1 cellular context compared by ENCODE assay signal in the genomic region with DNA sequence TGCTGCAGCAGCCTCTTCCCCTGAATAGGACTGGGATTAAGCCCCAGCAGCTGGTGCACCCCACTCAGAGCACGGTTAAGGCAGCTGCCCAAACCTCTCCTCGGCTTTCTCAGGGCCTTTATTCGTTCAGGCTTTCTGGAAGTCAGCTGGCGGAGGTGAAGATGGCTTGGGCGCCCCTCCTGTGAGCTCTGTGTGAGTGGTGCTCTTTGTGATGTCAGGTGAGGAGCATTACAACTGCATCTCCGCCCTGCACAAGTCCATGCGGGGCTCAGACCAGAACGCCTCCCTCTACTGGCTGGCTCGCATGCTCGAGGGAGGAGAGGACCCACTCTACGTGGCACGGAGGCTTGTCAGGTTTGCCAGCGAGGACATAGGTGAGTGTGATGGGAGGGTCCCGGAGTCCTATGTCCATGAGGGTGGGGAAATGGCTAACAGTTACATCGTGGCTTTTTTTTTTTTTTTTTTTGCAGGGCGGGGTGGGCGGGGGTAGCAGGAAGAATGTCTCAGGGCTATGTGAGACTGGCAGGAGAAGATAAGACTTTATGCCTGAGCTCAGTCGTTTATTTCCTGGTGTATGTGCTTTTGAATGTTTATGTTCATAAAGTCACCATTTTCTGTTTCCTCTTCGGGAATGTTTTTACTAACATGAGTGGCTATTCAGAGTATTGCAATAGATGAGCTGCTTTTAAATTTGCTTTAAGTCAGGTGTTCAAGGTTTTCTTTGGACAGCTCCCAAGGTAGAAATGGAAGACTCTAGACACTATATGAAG.
A peak's percentile ranks its signal among the peaks of the same experiment; 100 is the strongest.
TF ChIP-seq lines count a peak whose summit lies in the region.

No MANE protein-coding gene starts in this region.

TF ChIP-seq in K562, 482 proteins besides CTCF, POLR2A, EP300 and RAD21 (continued from another document and continues in another):
- TF ChIP-seq, protein P1, sequence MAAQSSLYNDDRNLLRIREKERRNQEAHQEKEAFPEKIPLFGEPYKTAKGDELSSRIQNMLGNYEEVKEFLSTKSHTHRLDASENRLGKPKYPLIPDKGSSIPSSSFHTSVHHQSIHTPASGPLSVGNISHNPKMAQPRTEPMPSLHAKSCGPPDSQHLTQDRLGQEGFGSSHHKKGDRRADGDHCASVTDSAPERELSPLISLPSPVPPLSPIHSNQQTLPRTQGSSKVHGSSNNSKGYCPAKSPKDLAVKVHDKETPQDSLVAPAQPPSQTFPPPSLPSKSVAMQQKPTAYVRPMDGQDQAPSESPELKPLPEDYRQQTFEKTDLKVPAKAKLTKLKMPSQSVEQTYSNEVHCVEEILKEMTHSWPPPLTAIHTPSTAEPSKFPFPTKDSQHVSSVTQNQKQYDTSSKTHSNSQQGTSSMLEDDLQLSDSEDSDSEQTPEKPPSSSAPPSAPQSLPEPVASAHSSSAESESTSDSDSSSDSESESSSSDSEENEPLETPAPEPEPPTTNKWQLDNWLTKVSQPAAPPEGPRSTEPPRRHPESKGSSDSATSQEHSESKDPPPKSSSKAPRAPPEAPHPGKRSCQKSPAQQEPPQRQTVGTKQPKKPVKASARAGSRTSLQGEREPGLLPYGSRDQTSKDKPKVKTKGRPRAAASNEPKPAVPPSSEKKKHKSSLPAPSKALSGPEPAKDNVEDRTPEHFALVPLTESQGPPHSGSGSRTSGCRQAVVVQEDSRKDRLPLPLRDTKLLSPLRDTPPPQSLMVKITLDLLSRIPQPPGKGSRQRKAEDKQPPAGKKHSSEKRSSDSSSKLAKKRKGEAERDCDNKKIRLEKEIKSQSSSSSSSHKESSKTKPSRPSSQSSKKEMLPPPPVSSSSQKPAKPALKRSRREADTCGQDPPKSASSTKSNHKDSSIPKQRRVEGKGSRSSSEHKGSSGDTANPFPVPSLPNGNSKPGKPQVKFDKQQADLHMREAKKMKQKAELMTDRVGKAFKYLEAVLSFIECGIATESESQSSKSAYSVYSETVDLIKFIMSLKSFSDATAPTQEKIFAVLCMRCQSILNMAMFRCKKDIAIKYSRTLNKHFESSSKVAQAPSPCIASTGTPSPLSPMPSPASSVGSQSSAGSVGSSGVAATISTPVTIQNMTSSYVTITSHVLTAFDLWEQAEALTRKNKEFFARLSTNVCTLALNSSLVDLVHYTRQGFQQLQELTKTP (IDR thresholded peaks at IDR 0.05; ENCODE audit: low read depth in 1 of 2, partially characterized antibody in 2 of 2), result no peak
- TF ChIP-seq FOXJ2 (tag; IDR thresholded peaks at IDR 0.05), result no peak
- no peak for TF ChIP-seq ZNF57 (CRISPR knock-in tag; IDR thresholded peaks at IDR 0.05)
- TF ChIP-seq RBM34 (IDR thresholded peaks at IDR 0.05; ENCODE audit: borderline replicate concordance, insufficient read depth, low read length), result no peak
- TF ChIP-seq, protein P2, sequence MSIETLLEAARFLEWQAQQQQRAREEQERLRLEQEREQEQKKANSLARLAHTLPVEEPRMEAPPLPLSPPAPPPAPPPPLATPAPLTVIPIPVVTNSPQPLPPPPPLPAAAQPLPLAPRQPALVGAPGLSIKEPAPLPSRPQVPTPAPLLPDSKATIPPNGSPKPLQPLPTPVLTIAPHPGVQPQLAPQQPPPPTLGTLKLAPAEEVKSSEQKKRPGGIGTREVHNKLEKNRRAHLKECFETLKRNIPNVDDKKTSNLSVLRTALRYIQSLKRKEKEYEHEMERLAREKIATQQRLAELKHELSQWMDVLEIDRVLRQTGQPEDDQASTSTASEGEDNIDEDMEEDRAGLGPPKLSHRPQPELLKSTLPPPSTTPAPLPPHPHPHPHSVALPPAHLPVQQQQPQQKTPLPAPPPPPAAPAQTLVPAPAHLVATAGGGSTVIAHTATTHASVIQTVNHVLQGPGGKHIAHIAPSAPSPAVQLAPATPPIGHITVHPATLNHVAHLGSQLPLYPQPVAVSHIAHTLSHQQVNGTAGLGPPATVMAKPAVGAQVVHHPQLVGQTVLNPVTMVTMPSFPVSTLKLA (conservative IDR thresholded peaks at IDR 0.05), result peak; percentile 22 to 48; a peak in 1 of 4 replicates
- TF ChIP-seq, protein P3, sequence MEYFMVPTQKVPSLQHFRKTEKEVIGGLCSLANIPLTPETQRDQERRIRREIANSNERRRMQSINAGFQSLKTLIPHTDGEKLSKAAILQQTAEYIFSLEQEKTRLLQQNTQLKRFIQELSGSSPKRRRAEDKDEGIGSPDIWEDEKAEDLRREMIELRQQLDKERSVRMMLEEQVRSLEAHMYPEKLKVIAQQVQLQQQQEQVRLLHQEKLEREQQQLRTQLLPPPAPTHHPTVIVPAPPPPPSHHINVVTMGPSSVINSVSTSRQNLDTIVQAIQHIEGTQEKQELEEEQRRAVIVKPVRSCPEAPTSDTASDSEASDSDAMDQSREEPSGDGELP (CRISPR knock-in tag; IDR thresholded peaks at IDR 0.05; ENCODE audit: borderline replicate concordance), result peak; percentile 83
- TF ChIP-seq HNRNPH1 (optimal IDR thresholded peaks at IDR 0.05; ENCODE audit: low read depth, low read length), result no peak
- TF ChIP-seq, protein P4, sequence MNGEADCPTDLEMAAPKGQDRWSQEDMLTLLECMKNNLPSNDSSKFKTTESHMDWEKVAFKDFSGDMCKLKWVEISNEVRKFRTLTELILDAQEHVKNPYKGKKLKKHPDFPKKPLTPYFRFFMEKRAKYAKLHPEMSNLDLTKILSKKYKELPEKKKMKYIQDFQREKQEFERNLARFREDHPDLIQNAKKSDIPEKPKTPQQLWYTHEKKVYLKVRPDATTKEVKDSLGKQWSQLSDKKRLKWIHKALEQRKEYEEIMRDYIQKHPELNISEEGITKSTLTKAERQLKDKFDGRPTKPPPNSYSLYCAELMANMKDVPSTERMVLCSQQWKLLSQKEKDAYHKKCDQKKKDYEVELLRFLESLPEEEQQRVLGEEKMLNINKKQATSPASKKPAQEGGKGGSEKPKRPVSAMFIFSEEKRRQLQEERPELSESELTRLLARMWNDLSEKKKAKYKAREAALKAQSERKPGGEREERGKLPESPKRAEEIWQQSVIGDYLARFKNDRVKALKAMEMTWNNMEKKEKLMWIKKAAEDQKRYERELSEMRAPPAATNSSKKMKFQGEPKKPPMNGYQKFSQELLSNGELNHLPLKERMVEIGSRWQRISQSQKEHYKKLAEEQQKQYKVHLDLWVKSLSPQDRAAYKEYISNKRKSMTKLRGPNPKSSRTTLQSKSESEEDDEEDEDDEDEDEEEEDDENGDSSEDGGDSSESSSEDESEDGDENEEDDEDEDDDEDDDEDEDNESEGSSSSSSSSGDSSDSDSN (IDR thresholded peaks at IDR 0.05; ENCODE audit: borderline replicate concordance in 1 of 2, low read depth in 2 of 2, low read length in 2 of 2), result peak in 1 of 2 experiments; percentile 47; a peak in 1 of 4 replicates
- TF ChIP-seq, protein P5, sequence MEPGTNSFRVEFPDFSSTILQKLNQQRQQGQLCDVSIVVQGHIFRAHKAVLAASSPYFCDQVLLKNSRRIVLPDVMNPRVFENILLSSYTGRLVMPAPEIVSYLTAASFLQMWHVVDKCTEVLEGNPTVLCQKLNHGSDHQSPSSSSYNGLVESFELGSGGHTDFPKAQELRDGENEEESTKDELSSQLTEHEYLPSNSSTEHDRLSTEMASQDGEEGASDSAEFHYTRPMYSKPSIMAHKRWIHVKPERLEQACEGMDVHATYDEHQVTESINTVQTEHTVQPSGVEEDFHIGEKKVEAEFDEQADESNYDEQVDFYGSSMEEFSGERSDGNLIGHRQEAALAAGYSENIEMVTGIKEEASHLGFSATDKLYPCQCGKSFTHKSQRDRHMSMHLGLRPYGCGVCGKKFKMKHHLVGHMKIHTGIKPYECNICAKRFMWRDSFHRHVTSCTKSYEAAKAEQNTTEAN (CRISPR knock-in tag; IDR thresholded peaks at IDR 0.05), result no peak
- TF ChIP-seq JUND (IDR thresholded peaks at IDR 0.05; ENCODE audit: borderline replicate concordance, low read depth, low read length), result 0 out of 2 replicates have a peak, but pooled peaks have one; percentile 6
- no peak for TF ChIP-seq JUND (tag; IDR thresholded peaks at IDR 0.05; ENCODE audit: borderline replicate concordance, low read depth, low read length)
- peak; percentile 34 for TF ChIP-seq RBBP5 (IDR thresholded peaks at IDR 0.05; ENCODE audit: borderline replicate concordance, insufficient read depth, low read length, poor library complexity, severe bottlenecking)
- TF ChIP-seq ZKSCAN1 (IDR thresholded peaks at IDR 0.05; ENCODE audit: low read depth, low read length), result peak; percentile 44; the same call in 1 of the 2 replicates
- TF ChIP-seq CEBPG (CRISPR knock-in tag; IDR thresholded peaks at IDR 0.05), result no peak
- no peak for TF ChIP-seq CEBPG (tag; conservative IDR thresholded peaks at IDR 0.05 in 1 of 2, IDR thresholded peaks at IDR 0.05 in 1 of 2)
- no peak for TF ChIP-seq JUNB (CRISPR knock-in tag; conservative IDR thresholded peaks at IDR 0.05)
- peak; percentile 31; the same call in 1 of the 2 replicates for TF ChIP-seq TAL1 (IDR thresholded peaks at IDR 0.05)
- no peak for TF ChIP-seq ESRRB (CRISPR knock-in tag; IDR thresholded peaks at IDR 0.05; ENCODE audit: borderline replicate concordance)
- peak; percentile 48 for TF ChIP-seq SNRNP70 (optimal IDR thresholded peaks at IDR 0.05; ENCODE audit: low read depth, low read length)
- TF ChIP-seq YY1 (IDR thresholded peaks at IDR 0.05; ENCODE audit: borderline replicate concordance in 1 of 3, control insufficient read depth in 1 of 3, extremely low read depth in 1 of 3, insufficient read depth in 3 of 3, insufficient read length in 1 of 3, insufficient replicate concordance in 2 of 3, low read depth in 1 of 3, low read length in 2 of 3), result peak in 1 of 3 experiments; percentile 9
- no peak for TF ChIP-seq BCOR (IDR thresholded peaks at IDR 0.05)
- no peak for TF ChIP-seq TFAM (CRISPR knock-in tag; conservative IDR thresholded peaks at IDR 0.05)
- TF ChIP-seq TCF7L2 (IDR thresholded peaks at IDR 0.05; ENCODE audit: low read depth, low read length), result no peak
- TF ChIP-seq SNIP1 (IDR thresholded peaks at IDR 0.05; ENCODE audit: low read depth), result no peak
- peak; percentile 36 for TF ChIP-seq NCOR1 (IDR thresholded peaks at IDR 0.05)
- TF ChIP-seq, protein P6, sequence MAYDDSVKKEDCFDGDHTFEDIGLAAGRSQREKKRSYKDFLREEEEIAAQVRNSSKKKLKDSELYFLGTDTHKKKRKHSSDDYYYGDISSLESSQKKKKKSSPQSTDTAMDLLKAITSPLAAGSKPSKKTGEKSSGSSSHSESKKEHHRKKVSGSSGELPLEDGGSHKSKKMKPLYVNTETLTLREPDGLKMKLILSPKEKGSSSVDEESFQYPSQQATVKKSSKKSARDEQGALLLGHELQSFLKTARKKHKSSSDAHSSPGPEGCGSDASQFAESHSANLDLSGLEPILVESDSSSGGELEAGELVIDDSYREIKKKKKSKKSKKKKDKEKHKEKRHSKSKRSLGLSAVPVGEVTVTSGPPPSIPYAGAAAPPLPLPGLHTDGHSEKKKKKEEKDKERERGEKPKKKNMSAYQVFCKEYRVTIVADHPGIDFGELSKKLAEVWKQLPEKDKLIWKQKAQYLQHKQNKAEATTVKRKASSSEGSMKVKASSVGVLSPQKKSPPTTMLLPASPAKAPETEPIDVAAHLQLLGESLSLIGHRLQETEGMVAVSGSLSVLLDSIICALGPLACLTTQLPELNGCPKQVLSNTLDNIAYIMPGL (CRISPR knock-in tag; IDR thresholded peaks at IDR 0.05), result no peak
- no peak for TF ChIP-seq KDM4B (IDR thresholded peaks at IDR 0.05; ENCODE audit: borderline replicate concordance in 2 of 2, low read depth in 1 of 2)
- no peak for TF ChIP-seq KLF16 (IDR thresholded peaks at IDR 0.05)
- TF ChIP-seq ZNF507 (tag; conservative IDR thresholded peaks at IDR 0.05), result no peak
- TF ChIP-seq ZNF121 (CRISPR knock-in tag; conservative IDR thresholded peaks at IDR 0.05), result no peak
- TF ChIP-seq, protein P7, sequence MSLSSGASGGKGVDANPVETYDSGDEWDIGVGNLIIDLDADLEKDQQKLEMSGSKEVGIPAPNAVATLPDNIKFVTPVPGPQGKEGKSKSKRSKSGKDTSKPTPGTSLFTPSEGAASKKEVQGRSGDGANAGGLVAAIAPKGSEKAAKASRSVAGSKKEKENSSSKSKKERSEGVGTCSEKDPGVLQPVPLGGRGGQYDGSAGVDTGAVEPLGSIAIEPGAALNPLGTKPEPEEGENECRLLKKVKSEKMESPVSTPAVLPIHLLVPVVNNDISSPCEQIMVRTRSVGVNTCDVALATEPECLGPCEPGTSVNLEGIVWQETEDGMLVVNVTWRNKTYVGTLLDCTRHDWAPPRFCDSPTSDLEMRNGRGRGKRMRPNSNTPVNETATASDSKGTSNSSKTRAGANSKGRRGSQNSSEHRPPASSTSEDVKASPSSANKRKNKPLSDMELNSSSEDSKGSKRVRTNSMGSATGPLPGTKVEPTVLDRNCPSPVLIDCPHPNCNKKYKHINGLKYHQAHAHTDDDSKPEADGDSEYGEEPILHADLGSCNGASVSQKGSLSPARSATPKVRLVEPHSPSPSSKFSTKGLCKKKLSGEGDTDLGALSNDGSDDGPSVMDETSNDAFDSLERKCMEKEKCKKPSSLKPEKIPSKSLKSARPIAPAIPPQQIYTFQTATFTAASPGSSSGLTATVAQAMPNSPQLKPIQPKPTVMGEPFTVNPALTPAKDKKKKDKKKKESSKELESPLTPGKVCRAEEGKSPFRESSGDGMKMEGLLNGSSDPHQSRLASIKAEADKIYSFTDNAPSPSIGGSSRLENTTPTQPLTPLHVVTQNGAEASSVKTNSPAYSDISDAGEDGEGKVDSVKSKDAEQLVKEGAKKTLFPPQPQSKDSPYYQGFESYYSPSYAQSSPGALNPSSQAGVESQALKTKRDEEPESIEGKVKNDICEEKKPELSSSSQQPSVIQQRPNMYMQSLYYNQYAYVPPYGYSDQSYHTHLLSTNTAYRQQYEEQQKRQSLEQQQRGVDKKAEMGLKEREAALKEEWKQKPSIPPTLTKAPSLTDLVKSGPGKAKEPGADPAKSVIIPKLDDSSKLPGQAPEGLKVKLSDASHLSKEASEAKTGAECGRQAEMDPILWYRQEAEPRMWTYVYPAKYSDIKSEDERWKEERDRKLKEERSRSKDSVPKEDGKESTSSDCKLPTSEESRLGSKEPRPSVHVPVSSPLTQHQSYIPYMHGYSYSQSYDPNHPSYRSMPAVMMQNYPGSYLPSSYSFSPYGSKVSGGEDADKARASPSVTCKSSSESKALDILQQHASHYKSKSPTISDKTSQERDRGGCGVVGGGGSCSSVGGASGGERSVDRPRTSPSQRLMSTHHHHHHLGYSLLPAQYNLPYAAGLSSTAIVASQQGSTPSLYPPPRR (CRISPR knock-in tag; IDR thresholded peaks at IDR 0.05; ENCODE audit: borderline replicate concordance), result no peak
- TF ChIP-seq RCOR1 (IDR thresholded peaks at IDR 0.05; ENCODE audit: borderline replicate concordance in 1 of 2, low read depth in 2 of 2, low read length in 2 of 2), result peak in 1 of 2 experiments; percentile 56; a peak in 2 of 4 replicates
- TF ChIP-seq, protein P8, sequence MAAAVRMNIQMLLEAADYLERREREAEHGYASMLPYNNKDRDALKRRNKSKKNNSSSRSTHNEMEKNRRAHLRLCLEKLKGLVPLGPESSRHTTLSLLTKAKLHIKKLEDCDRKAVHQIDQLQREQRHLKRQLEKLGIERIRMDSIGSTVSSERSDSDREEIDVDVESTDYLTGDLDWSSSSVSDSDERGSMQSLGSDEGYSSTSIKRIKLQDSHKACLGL (CRISPR knock-in tag; IDR thresholded peaks at IDR 0.05; ENCODE audit: borderline replicate concordance, poor library complexity, severe bottlenecking), result no peak
- no peak for TF ChIP-seq FIP1L1 (IDR thresholded peaks at IDR 0.05; ENCODE audit: low read depth, low read length, poor library complexity, severe bottlenecking)
- TF ChIP-seq FOXA3 (CRISPR knock-in tag; conservative IDR thresholded peaks at IDR 0.05 in 1 of 2, IDR thresholded peaks at IDR 0.05 in 1 of 2), result no peak
- 0 out of 4 replicates have a peak, but pooled peaks of 1 of the 2 experiments have one; percentile 29 for TF ChIP-seq NRF1 (conservative IDR thresholded peaks at IDR 0.05 in 1 of 2, IDR thresholded peaks at IDR 0.05 in 1 of 2)
